In the genomic region with DNA sequence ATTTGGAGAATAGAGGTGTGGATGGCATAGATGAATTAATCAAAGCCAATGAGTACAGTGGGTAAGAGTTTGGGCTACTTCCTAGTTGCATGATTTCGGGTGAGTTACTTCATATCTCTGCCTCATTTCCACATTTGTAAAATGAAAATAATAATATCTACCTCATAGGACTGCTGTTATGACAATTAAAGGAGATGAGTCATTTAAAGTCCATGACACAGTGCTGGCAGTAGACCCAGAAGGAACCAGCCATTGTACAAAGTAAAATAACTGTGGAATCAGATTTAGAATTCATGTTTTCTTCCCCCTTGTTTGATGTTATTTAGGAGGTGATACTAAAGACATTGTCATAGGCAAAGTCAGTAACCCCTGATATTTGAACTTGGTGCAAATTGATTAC, we compare ENCODE assay signal across 23 cellular contexts.
DNase-seq lines count a peak whose midpoint lies in the region; ATAC-seq and TF ChIP-seq lines count a peak whose summit lies in the region.
"Had no signal": no experiment of that assay in that cellular context is flagged by ENCODE, and none has a peak within 500 bp of the region (broad histone marks: within the 10 kb centered on the region; RNA-seq: fewer than 3 reads in every experiment).

No MANE protein-coding gene starts in this region.

- H2AFZ ChIP-seq in ACC112 (ENCODE audit: low read length, unreplicated experiment) (no peak overlapping the region), PC-3 (ENCODE audit: low read length) (no peak overlapping the region)

- peak; percentile 55 for DNase-seq in PC-3
- peak; percentile 67 for DNase-seq in dedifferentiated amniotic fluid mesenchymal stem cell (ENCODE audit: extremely low spot score)
- no peak for DNase-seq in foreskin keratinocyte
- DNase-seq in occipital lobe (lab: John Stamatoyannopoulos, UW), result no peak
- no peak for DNase-seq in stimulated activated effector memory CD8-positive, alpha-beta T cell treated with anti-CD3 and anti-CD28 coated beads, Interleukin-12 subunit alpha, Interleukin-12 subunit beta, amount 100 ng/mL, for 72 hours (ENCODE audit: low spot score in 2 of 2)
- DNase-seq in DMS114 treated with DMSO at 0.1 percent for 48 hours (lab: John Stamatoyannopoulos, UW; ENCODE audit: unreplicated experiment), result no peak
- DNase-seq: activated CD8-positive, alpha-beta memory T cell treated with anti-CD3 and anti-CD28 coated beads for 24 hours; Calu3; GDM1; hippocampal formation; MM.1S; NCI-H1694; NCI-H226; SK-N-SH; stimulated activated CD4-positive, alpha-beta T cell treated with anti-CD3 and anti-CD28 coated beads, Interleukin-4, amount 100 ng/mL, for 24 hours had no signal

- H3K4me1 ChIP-seq in ACC112 (ENCODE audit: control insufficient read depth, insufficient read depth, low read length, unreplicated experiment), result no peaks in the 10 kb centered on the region
- peaks cover 5% of the 10 kb centered on the region; the same call in 1 of the 2 replicates for H3K4me1 ChIP-seq in PC-3 (ENCODE audit: insufficient read depth, low read length)
- H3K4me1 ChIP-seq in foreskin keratinocyte, result no peaks in the 10 kb centered on the region
- H3K4me1 ChIP-seq: BLaER1 had no signal

- peaks cover 3% of the 10 kb centered on the region for H3K9me3 Mint-ChIP-seq in stimulated activated effector memory CD8-positive, alpha-beta T cell treated with anti-CD3 and anti-CD28 coated beads, Interleukin-12 subunit alpha, Interleukin-12 subunit beta, amount 100 ng/mL, for 72 hours

- H3K27ac ChIP-seq in ACC112 (ENCODE audit: low read depth, low read length), result peak overlapping the region; percentile 13
- no peak overlapping the region for H3K27ac ChIP-seq in PC-3 (ENCODE audit: low read length)
- no peak overlapping the region for H3K27ac ChIP-seq in foreskin keratinocyte
- H3K27ac ChIP-seq: BLaER1, esophagus muscularis mucosa had no signal

- H3K4me3 ChIP-seq in ACC112 (ENCODE audit: low read depth, low read length) (no peak overlapping the region), PC-3 (ENCODE audit: low read length) (no peak overlapping the region)
- H3K4me3 ChIP-seq: BLaER1, esophagus muscularis mucosa had no signal

- H3K4me3 Mint-ChIP-seq in stimulated activated effector memory CD8-positive, alpha-beta T cell treated with anti-CD3 and anti-CD28 coated beads, Interleukin-12 subunit alpha, Interleukin-12 subunit beta, amount 100 ng/mL, for 72 hours, result no peak overlapping the region
- H3K4me3 Mint-ChIP-seq: activated naive CD8-positive, alpha-beta T cell; natural killer cell treated with Interleukin-12 subunit alpha and Interleukin-12 subunit beta and Interleukin-15 and Interleukin-18, amount 100 ng/mL, for 72 hours had no signal

- POLR2A ChIA-PET in PC-3 (lab: Charles Lee; ENCODE audit: unreplicated experiment), result no interaction called here

- intact Hi-C loops in PC-3 (cut with micrococcal nuclease), result no loop called here

- H3K27me3 ChIP-seq in ACC112 (ENCODE audit: insufficient read depth, low read length), result no peaks in the 10 kb centered on the region
- no peaks in the 10 kb centered on the region for H3K27me3 ChIP-seq in PC-3 (ENCODE audit: low read length)
- no peaks in the 10 kb centered on the region for H3K27me3 ChIP-seq in foreskin keratinocyte
- H3K27me3 ChIP-seq: BLaER1, esophagus muscularis mucosa had no signal

- no TSS peak for BruUV-seq in PC-3 (replicated peaks; lab: Mats Ljungman, UMichigan)

- CTCF ChIA-PET in PC-3 (lab: Charles Lee), result no interaction called here

- TF ChIP-seq CTCF in PC-3 (conservative IDR thresholded peaks at IDR 0.05; ENCODE audit: low read depth, low read length), result no peak
- TF ChIP-seq CTCF in foreskin keratinocyte (conservative IDR thresholded peaks at IDR 0.05), result no peak

- H3K9me3 ChIP-seq in PC-3 (ENCODE audit: low read length), result no peaks in the 10 kb centered on the region
- H3K9me3 ChIP-seq: BLaER1, esophagus muscularis mucosa, SK-N-SH had no signal

- no peaks in the 10 kb centered on the region for H3K36me3 ChIP-seq in ACC112 (ENCODE audit: insufficient read depth, low read length)
- no peaks in the 10 kb centered on the region for H3K36me3 ChIP-seq in PC-3 (ENCODE audit: low read depth, low read length)
- H3K36me3 ChIP-seq: BLaER1, esophagus muscularis mucosa had no signal

- no peaks in the 10 kb centered on the region for H3K79me2 ChIP-seq in ACC112 (ENCODE audit: control insufficient read depth, insufficient read depth, low read length, unreplicated experiment)
- H3K79me2 ChIP-seq in PC-3 (ENCODE audit: low read length), result no peaks in the 10 kb centered on the region

- peak; percentile 92 for ATAC-seq in PC-3
- ATAC-seq in foreskin keratinocyte, result peak; percentile 59
- no peak for ATAC-seq in HG03571 (IDR thresholded peaks at IDR 0.05; ENCODE audit: unreplicated experiment)
- ATAC-seq in stimulated activated effector memory CD8-positive, alpha-beta T cell treated with anti-CD3 and anti-CD28 coated beads, Interleukin-12 subunit alpha, Interleukin-12 subunit beta, amount 100 ng/mL, for 72 hours, result no peak
- ATAC-seq: activated CD4-positive, CD25-positive, alpha-beta regulatory T cell treated with anti-CD3 and anti-CD28 coated beads, Interleukin-2, amount 50 U/mL, for 24 hours; HepG2; natural killer cell treated with Interleukin-12 subunit alpha and Interleukin-12 subunit beta and Interleukin-15 and Interleukin-18, amount 100 ng/mL, for 72 hours had no signal

- H3K9ac ChIP-seq in PC-3 (ENCODE audit: low read length), result no peak overlapping the region
- H3K9ac ChIP-seq: BLaER1, SK-N-SH had no signal

- H3K27ac Mint-ChIP-seq in stimulated activated effector memory CD8-positive, alpha-beta T cell treated with anti-CD3 and anti-CD28 coated beads, Interleukin-12 subunit alpha, Interleukin-12 subunit beta, amount 100 ng/mL, for 72 hours, result no peak overlapping the region
- H3K27ac Mint-ChIP-seq: activated naive CD8-positive, alpha-beta T cell; natural killer cell treated with Interleukin-12 subunit alpha and Interleukin-12 subunit beta and Interleukin-15 and Interleukin-18, amount 100 ng/mL, for 72 hours had no signal

- H4K20me1 ChIP-seq in PC-3 (ENCODE audit: low read length), result no peaks in the 10 kb centered on the region
- H4K20me1 ChIP-seq: BLaER1 had no signal

- no peaks in the 10 kb centered on the region for H3K4me1 Mint-ChIP-seq in stimulated activated effector memory CD8-positive, alpha-beta T cell treated with anti-CD3 and anti-CD28 coated beads, Interleukin-12 subunit alpha, Interleukin-12 subunit beta, amount 100 ng/mL, for 72 hours

- no peak overlapping the region for H3K4me2 ChIP-seq in PC-3 (ENCODE audit: low read length)
- H3K4me2 ChIP-seq: BLaER1, SK-N-SH had no signal

- no peaks in the 10 kb centered on the region for H3F3A ChIP-seq in PC-3 (ENCODE audit: low read length, unreplicated experiment)

- H3K36me3 Mint-ChIP-seq in stimulated activated effector memory CD8-positive, alpha-beta T cell treated with anti-CD3 and anti-CD28 coated beads, Interleukin-12 subunit alpha, Interleukin-12 subunit beta, amount 100 ng/mL, for 72 hours, result no peaks in the 10 kb centered on the region
- H3K36me3 Mint-ChIP-seq: activated naive CD8-positive, alpha-beta T cell had no signal

- no peaks in the 10 kb centered on the region for H3K9me2 ChIP-seq in PC-3 (replicated peaks; ENCODE audit: low read length)
- H3K9me2 ChIP-seq: SK-N-SH had no signal

Comparison
In these comparisons a context has a peak if more than half of its experiments do, and no peak if none do; other contexts are left out.
1. ATAC-seq: peak in PC-3 (single experiment) and foreskin keratinocyte (single experiment); none in HG03571 (single experiment) and stimulated activated effector memory CD8-positive, alpha-beta T cell treated with anti-CD3 and anti-CD28 coated beads, Interleukin-12 subunit alpha, Interleukin-12 subunit beta, amount 100 ng/mL, for 72 hours (single experiment).
2. DNase-seq: peak in PC-3 (single experiment) and dedifferentiated amniotic fluid mesenchymal stem cell (single experiment); none in foreskin keratinocyte (0 of 2), occipital lobe (single experiment), stimulated activated effector memory CD8-positive, alpha-beta T cell treated with anti-CD3 and anti-CD28 coated beads, Interleukin-12 subunit alpha, Interleukin-12 subunit beta, amount 100 ng/mL, for 72 hours (0 of 2) and DMS114 treated with DMSO at 0.1 percent for 48 hours (single experiment).